ENCODE assay signal across 14 cellular contexts in genomic region chr21:38797470-38797869, GRCh38. TPM values are rescaled to one million over a fixed set of nuclear protein-coding genes. Genes with fewer than 3 reads are reported as not detected.
DNase-seq lines count a peak whose midpoint lies in the region; ATAC-seq and TF ChIP-seq lines count a peak whose summit lies in the region.
"Had no signal": no experiment of that assay in that cellular context is flagged by ENCODE, and none has a peak within 500 bp of the region (broad histone marks: within the 10 kb centered on the region; RNA-seq: fewer than 3 reads in every experiment).

No MANE protein-coding gene starts in this region.

- in situ Hi-C loops in gastrocnemius medialis (cut with MboI; ENCODE audit: low sequenced_read_pairs in 4 of 4), result no loop called here

- TF ChIP-seq CTCF in PC-3 (conservative IDR thresholded peaks at IDR 0.05; ENCODE audit: low read depth, low read length), result no peak
- TF ChIP-seq CTCF in smooth muscle cell (IDR thresholded peaks at IDR 0.05; ENCODE audit: borderline replicate concordance, insufficient read depth, poor library complexity, severe bottlenecking), result no peak
- TF ChIP-seq CTCF in gastrocnemius medialis (IDR thresholded peaks at IDR 0.05 in 4 of 5, conservative IDR thresholded peaks at IDR 0.05 in 1 of 5), result no peak

- H4K20me1 ChIP-seq in PC-3 (ENCODE audit: low read length) (no peaks in the 10 kb centered on the region), smooth muscle cell (ENCODE audit: low read depth) (no peaks in the 10 kb centered on the region)

- H3K79me2 ChIP-seq in PC-3 (ENCODE audit: low read length), result no peaks in the 10 kb centered on the region
- no peaks in the 10 kb centered on the region for H3K79me2 ChIP-seq in smooth muscle cell (ENCODE audit: low read depth)

- H3K27me3 ChIP-seq in PC-3 (ENCODE audit: low read length) (no peaks in the 10 kb centered on the region), smooth muscle cell (ENCODE audit: low read depth) (no peaks in the 10 kb centered on the region), gastrocnemius medialis (no peaks in the 10 kb centered on the region)
- H3K27me3 ChIP-seq: heart left ventricle, vagina had no signal

- H3K36me3 ChIP-seq in PC-3 (ENCODE audit: low read depth, low read length), result no peaks in the 10 kb centered on the region
- no peaks in the 10 kb centered on the region for H3K36me3 ChIP-seq in smooth muscle cell (ENCODE audit: low read depth)
- no peaks in the 10 kb centered on the region for H3K36me3 ChIP-seq in gastrocnemius medialis
- H3K36me3 ChIP-seq: heart left ventricle, vagina had no signal

- H3K9me3 ChIP-seq in PC-3 (ENCODE audit: low read length) (no peaks in the 10 kb centered on the region), smooth muscle cell (replicated peaks; ENCODE audit: low read depth) (no peaks in the 10 kb centered on the region), gastrocnemius medialis (no peaks in the 10 kb centered on the region)
- H3K9me3 ChIP-seq: heart left ventricle, vagina had no signal

- H3K4me2 ChIP-seq in PC-3 (ENCODE audit: low read length) (peak overlapping the region; percentile 56), smooth muscle cell (peak overlapping the region; percentile 72)

- CTCF ChIA-PET in PC-3 (lab: Charles Lee), result interaction anchor here (0.5 to 1.3 kb wide), 2 partner anchors 10 to 341 kb away, joined by 5 read pairs; no protein-coding TSS in a partner anchor

- H3F3A ChIP-seq in PC-3 (ENCODE audit: low read length, unreplicated experiment), result peaks cover 19% of the 10 kb centered on the region
- peaks cover 29% of the 10 kb centered on the region for H3F3A ChIP-seq in smooth muscle cell (ENCODE audit: low read depth)

- H3K4me1 ChIP-seq in PC-3 (ENCODE audit: insufficient read depth, low read length) (peaks cover 73% of the 10 kb centered on the region), smooth muscle cell (ENCODE audit: low read depth) (peaks cover 26% of the 10 kb centered on the region), gastrocnemius medialis (no peaks in the 10 kb centered on the region)

- 51% methylated on average over 3 of the region's 3 CpGs for WGBS in smooth muscle cell (ENCODE audit: low lambda C conversion rate)

- no peak for TF ChIP-seq POLR2A in gastrocnemius medialis (IDR thresholded peaks at IDR 0.05)

- intact Hi-C loops in PC-3 (cut with micrococcal nuclease), result no loop called here
- intact Hi-C loops in gastrocnemius medialis (cut with DNase I; ENCODE audit: low total_unique reads), result no loop called here

- BruUV-seq in PC-3 (replicated peaks; lab: Mats Ljungman, UMichigan), result no TSS peak

- POLR2A ChIA-PET in PC-3 (lab: Charles Lee; ENCODE audit: unreplicated experiment), result no interaction called here

- no peaks in the 10 kb centered on the region for H3K9me2 ChIP-seq in PC-3 (replicated peaks; ENCODE audit: low read length)

- H3K27ac ChIP-seq in PC-3 (ENCODE audit: low read length) (peak overlapping the region; percentile 95), epithelial cell of prostate (peak overlapping the region; percentile 70), smooth muscle cell (ENCODE audit: low read depth) (peak overlapping the region; percentile 90), gastrocnemius medialis (no peak overlapping the region)
- H3K27ac ChIP-seq: heart left ventricle, vagina had no signal

- DNase-seq in HCEC 1CT (peak; percentile 40), PC-3 (peak; percentile 89), epithelial cell of prostate (ENCODE audit: low read depth, low spot score) (no peak), smooth muscle cell (lab: John Stamatoyannopoulos, UW; ENCODE audit: unreplicated experiment) (no peak), GM19238 (ENCODE audit: insufficient read length, low spot score) (no peak), gastrocnemius medialis (no peak)
- DNase-seq in activated T-cell treated with anti-CD3 and anti-CD28 coated beads, Interleukin-2, amount 50 U/mL, for 1 hour, result no peak
- DNase-seq: activated CD4-positive, alpha-beta memory T cell treated with anti-CD3 and anti-CD28 coated beads, Interleukin-2, amount 10 ng/mL, durations not matched to agents 7 days and 5 days; activated naive CD8-positive, alpha-beta T cell treated with anti-CD3 and anti-CD28 coated beads, Interleukin-2, amount 10 ng/mL, durations not matched to agents 7 days and 5 days; DMS153; effector CD4-positive, alpha-beta T cell; heart left ventricle; NCI-H2081 had no signal

- ATAC-seq in PC-3 (peak; percentile 64), gastrocnemius medialis (no peak)

- H3K9ac ChIP-seq in PC-3 (ENCODE audit: low read length) (peak overlapping the region; percentile 71), smooth muscle cell (ENCODE audit: low read depth) (peak overlapping the region; percentile 53)

- no peak overlapping the region for H3K4me3 ChIP-seq in PC-3 (ENCODE audit: low read length)
- no peak overlapping the region for H3K4me3 ChIP-seq in smooth muscle cell
- no peak overlapping the region for H3K4me3 ChIP-seq in gastrocnemius medialis
- H3K4me3 ChIP-seq: heart left ventricle, vagina had no signal

- H2AFZ ChIP-seq in PC-3 (ENCODE audit: low read length) (no peak overlapping the region), smooth muscle cell (ENCODE audit: low read depth) (no peak overlapping the region)

RNA-seq across cellular contexts. Expression of gene ETS2, which starts 8.3 kb away (rescaled TPM):
- total RNA-seq in PC-3 (2014; rRNA removed), result 127 and 146 TPM in 2 replicates
- 77.0 and 77.7 TPM in 2 replicates for total RNA-seq in smooth muscle cell
- 63.8 and 65.9 TPM in 2 replicates for polyA plus RNA-seq in smooth muscle cell
- 100 to 1,000 TPM in 1 of 4 donors, 10 to 100 TPM in 3; 51.5 to 136 (median 59.3) TPM for total RNA-seq in gastrocnemius medialis

Comparison
In these comparisons a context has a peak if more than half of its experiments do, and no peak if none do; other contexts are left out.
1. DNase-seq: peak in HCEC 1CT (single experiment) and PC-3 (single experiment); none in epithelial cell of prostate (single experiment), smooth muscle cell (single experiment), activated T-cell treated with anti-CD3 and anti-CD28 coated beads, Interleukin-2, amount 50 U/mL, for 1 hour (single experiment), GM19238 (single experiment) and gastrocnemius medialis (0 of 2).
2. H3K27ac ChIP-seq: peak in PC-3 (single experiment), epithelial cell of prostate (single experiment) and smooth muscle cell (single experiment); none in gastrocnemius medialis (0 of 4).